In genomic region chr3:60989893-60990740, GRCh38 we compare ENCODE assay signal across 23 cellular contexts.
"Had no signal": no experiment of that assay in that cellular context is flagged by ENCODE, and none has a peak within 500 bp of the region (broad histone marks: within the 10 kb centered on the region; RNA-seq: fewer than 3 reads in every experiment).

No MANE protein-coding gene starts in this region.

- H3K27me3 ChIP-seq: uterus had no signal

- H3K9me3 ChIP-seq: uterus had no signal

- H3K36me3 ChIP-seq: uterus, WERI-Rb-1 had no signal

- FAIRE-seq: keratinocyte had no signal

- H3K27ac ChIP-seq: uterus, WERI-Rb-1 had no signal

- DNase-seq: activated CD4-positive, alpha-beta T cell treated with anti-CD3 and anti-CD28 coated beads, Interleukin-2, amount 10 ng/mL, durations not matched to agents 7 days and 5 days; activated CD4-positive, CD25-positive, alpha-beta regulatory T cell treated with anti-CD3 and anti-CD28 coated beads, Interleukin-2, amount 50 U/mL, for 72 hours; activated CD8-positive, alpha-beta memory T cell treated with anti-CD3 and anti-CD28 coated beads, Interleukin-2, amount 10 ng/mL, durations not matched to agents 7 days and 5 days; activated CD8-positive, alpha-beta T cell treated with anti-CD3 and anti-CD28 coated beads for 36 hours; activated effector memory CD4-positive, alpha-beta T cell treated with anti-CD3 and anti-CD28 coated beads, Interleukin-2, amount 50 U/mL, for 16 hours; activated naive CD4-positive, alpha-beta T cell treated with anti-CD3 and anti-CD28 coated beads, Interleukin-2, amount 50 U/mL, for 16 hours; activated T-cell treated with anti-CD3 and anti-CD28 coated beads for 4 hours; aorta; cortex of kidney; endodermal cell; left colon; naive thymus-derived CD4-positive, alpha-beta T cell; occipital lobe; retina; stimulated activated CD4-positive, alpha-beta T cell treated with anti-CD3 and anti-CD28 coated beads, Interleukin-2, amount 100 ng/mL, for 48 hours; stimulated activated CD8-positive, alpha-beta memory T cell treated with anti-CD3 and anti-CD28 coated beads, Interleukin-4, amount 100 ng/mL, for 48 hours; stimulated activated naive B cell treated with anti-CD40 and anti-IgM and Interleukin-4, amounts not matched to agents 10 μg/mL and 1 μg/mL and 100 μg/mL, for 72 hours; T-helper 17 cell; trophoblast cell; uterus; WERI-Rb-1 had no signal

- H3K4me3 ChIP-seq: lung, uterus had no signal

- ATAC-seq: activated CD8-positive, alpha-beta memory T cell treated with anti-CD3 and anti-CD28 coated beads, Interleukin-2, amount 10 ng/mL, durations not matched to agents 7 days and 5 days; activated CD8-positive, alpha-beta T cell treated with anti-CD3 and anti-CD28 coated beads for 36 hours; left colon; naive thymus-derived CD4-positive, alpha-beta T cell; stimulated activated naive B cell treated with anti-CD40 and anti-IgM and Interleukin-4, amounts not matched to agents 10 μg/mL and 1 μg/mL and 100 μg/mL, for 72 hours; T-helper 17 cell had no signal

- H3K4me1 ChIP-seq: uterus had no signal
